Comparison of ENCODE assay signal across 8 cellular contexts in the genomic region with DNA sequence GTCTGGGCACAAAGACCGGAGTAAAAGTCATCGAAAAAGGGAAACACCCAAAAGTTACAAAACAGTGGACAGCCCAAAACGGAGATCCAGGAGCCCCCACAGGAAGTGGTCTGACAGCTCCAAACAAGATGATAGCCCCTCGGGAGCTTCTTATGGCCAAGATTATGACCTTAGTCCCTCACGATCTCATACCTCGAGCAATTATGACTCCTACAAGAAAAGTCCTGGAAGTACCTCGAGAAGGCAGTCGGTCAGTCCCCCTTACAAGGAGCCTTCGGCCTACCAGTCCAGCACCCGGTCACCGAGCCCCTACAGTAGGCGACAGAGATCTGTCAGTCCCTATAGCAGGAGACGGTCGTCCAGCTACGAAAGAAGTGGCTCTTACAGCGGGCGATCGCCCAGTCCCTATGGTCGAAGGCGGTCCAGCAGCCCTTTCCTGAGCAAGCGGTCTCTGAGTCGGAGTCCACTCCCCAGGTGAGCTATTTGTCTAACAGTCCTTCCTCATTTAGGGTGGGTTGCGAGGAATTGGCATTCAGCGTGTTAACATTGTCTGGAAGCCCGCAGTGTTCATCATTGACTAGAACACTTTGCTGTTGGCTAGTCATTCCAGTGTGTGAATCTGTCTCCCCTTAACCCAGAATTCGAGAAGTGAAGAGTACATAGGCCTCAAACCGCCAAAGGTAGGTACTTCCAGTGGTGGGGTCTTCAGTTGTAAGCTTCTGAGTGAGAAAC. TPM values are rescaled to one million over a fixed set of nuclear protein-coding genes. Genes with fewer than 3 reads are reported as not detected.
A peak's percentile ranks its signal among the peaks of the same experiment; 100 is the strongest.
DNase-seq lines count a peak whose midpoint lies in the region; ATAC-seq and TF ChIP-seq lines count a peak whose summit lies in the region.

No MANE protein-coding gene starts in this region.

- H3K36me3 ChIP-seq in endodermal cell (ENCODE audit: control insufficient read depth, insufficient read depth, low read length) (peaks cover 9% of the 10 kb centered on the region), muscle layer of colon (ENCODE audit: insufficient read depth, low read length) (peaks cover 4% of the 10 kb centered on the region)

- H3K27me3 Mint-ChIP-seq in endodermal cell (ENCODE audit: insufficient read depth) = no peaks in the 10 kb centered on the region

- H3K4me3 Mint-ChIP-seq in endodermal cell = peak overlapping the region; percentile 88

- peak overlapping the region; percentile 92 for H3K4me3 ChIP-seq in endodermal cell (ENCODE audit: low read length)
- peak overlapping the region; percentile 89 to 97 for H3K4me3 ChIP-seq in muscle layer of colon (ENCODE audit: low read depth in 1 of 2, low read length in 2 of 2)

- H3K9me3 Mint-ChIP-seq in endodermal cell = peaks cover 1% of the 10 kb centered on the region

- H3K4me1 Mint-ChIP-seq in endodermal cell = peaks cover 6% of the 10 kb centered on the region

- H3K9me3 ChIP-seq in endodermal cell (ENCODE audit: control insufficient read depth, low read length) (no peaks in the 10 kb centered on the region), muscle layer of colon (ENCODE audit: low read length) (no peaks in the 10 kb centered on the region)

- peak overlapping the region; percentile 88 for H3K27ac Mint-ChIP-seq in endodermal cell

- ATAC-seq in GM18868 (IDR thresholded peaks at IDR 0.05; ENCODE audit: unreplicated experiment) (no peak), GM19023 (IDR thresholded peaks at IDR 0.05; ENCODE audit: unreplicated experiment) (no peak)

- H3K27ac ChIP-seq in endodermal cell (ENCODE audit: low read depth, low read length) (no peak overlapping the region), muscle layer of colon (ENCODE audit: low read depth, low read length) (peak overlapping the region; percentile 56)

- no peaks in the 10 kb centered on the region for H3K27me3 ChIP-seq in endodermal cell (ENCODE audit: control insufficient read depth, insufficient read depth, low read length, poor library complexity, severe bottlenecking)
- no peaks in the 10 kb centered on the region for H3K27me3 ChIP-seq in muscle layer of colon (ENCODE audit: control insufficient read depth in 1 of 2, insufficient read depth in 2 of 2, low read length in 2 of 2)

- no peaks in the 10 kb centered on the region for H3K4me1 ChIP-seq in endodermal cell (ENCODE audit: control insufficient read depth, insufficient read depth, low read length)
- peaks cover 19% of the 10 kb centered on the region for H3K4me1 ChIP-seq in muscle layer of colon (ENCODE audit: insufficient read depth, low read length)

- 5 to 8% methylated on average over 24 to 27 of the region's 27 CpGs for WGBS in endodermal cell (ENCODE audit: insufficient coverage in 1 of 2, insufficient read length in 1 of 2), 2 experiments

- DNase-seq in NCI-H82 (lab: John Stamatoyannopoulos, UW) (peak; percentile 38), NCI-H82 treated with DMSO at 0.1 percent for 48 hours (lab: John Stamatoyannopoulos, UW; ENCODE audit: unreplicated experiment) (no peak), RKO (ENCODE audit: low spot score) (peak; percentile 43), endodermal cell (peak; percentile 65), cerebellum (ENCODE audit: low spot score) (no peak)

- TF ChIP-seq CTCF in endodermal cell (conservative IDR thresholded peaks at IDR 0.05) = no peak

- H3K9ac ChIP-seq in endodermal cell (ENCODE audit: extremely low read depth, low read length, poor library complexity, severe bottlenecking) = peak overlapping the region; percentile 100
- peak overlapping the region; percentile 89 for H3K9ac ChIP-seq in muscle layer of colon (ENCODE audit: low read length)

- peaks cover 18% of the 10 kb centered on the region for H3K36me3 Mint-ChIP-seq in endodermal cell (ENCODE audit: low read depth)

RNA-seq across cellular contexts. Expression of a gene that starts 1.5 kb away (rescaled TPM):
- total RNA-seq in endodermal cell = 10 to 100 TPM; 62.8 to 70.2 TPM
- polyA plus RNA-seq in endodermal cell (2013, experiment 1 of 2) = 32.6 TPM
- 30.6 TPM for polyA plus RNA-seq in endodermal cell (2013, experiment 2 of 2)
- total RNA-seq in cerebellum = 37.9 TPM

RNA-seq across cellular contexts. Expression of a gene that starts 11.7 kb away (rescaled TPM):
- total RNA-seq in endodermal cell (10 to 100 TPM; 56.1 to 57.5 TPM), cerebellum (27.3 TPM)
- polyA plus RNA-seq in endodermal cell (2013, experiment 1 of 2) = 41.5 TPM
- polyA plus RNA-seq in endodermal cell (2013, experiment 2 of 2) = 37.2 TPM

Comparison
In these comparisons a context has a peak if more than half of its experiments do, and no peak if none do; other contexts are left out.
1. DNase-seq: peak in NCI-H82 (single experiment), RKO (single experiment) and endodermal cell (single experiment); none in NCI-H82 treated with DMSO at 0.1 percent for 48 hours (single experiment) and cerebellum (single experiment).